Comparison of ENCODE assay signal across 14 cellular contexts in genomic region chr5:180396931-180397330, GRCh38. TPM values are rescaled to one million over a fixed set of nuclear protein-coding genes. Genes with fewer than 3 reads are reported as not detected.
DNase-seq lines count a peak whose midpoint lies in the region; TF ChIP-seq lines count a peak whose summit lies in the region.
"Had no signal": no experiment of that assay in that cellular context is flagged by ENCODE, and none has a peak within 500 bp of the region (broad histone marks: within the 10 kb centered on the region; RNA-seq: fewer than 3 reads in every experiment).

No MANE protein-coding gene starts in this region.

- DNase-seq in Ammon's horn (ENCODE audit: low spot score), result peak; percentile 23
- peak; percentile 3 for DNase-seq in HEK293T (ENCODE audit: extremely low spot score)
- peak; percentile 67 for DNase-seq in cerebellum (ENCODE audit: low spot score)
- DNase-seq in pons (ENCODE audit: low spot score), result peak; percentile 9
- DNase-seq in HuH-7 (ENCODE audit: low spot score), result no peak
- no peak for DNase-seq in COR-L47 (lab: John Stamatoyannopoulos, UW)
- DNase-seq in RPMI8226, result no peak
- DNase-seq: AML-193; CD4-positive, CD25-positive, alpha-beta regulatory T cell; DMS53; NCI-H1105; NCI-H1694; NCI-H345; PC-3 had no signal

- POLR2A ChIA-PET in HEK293T (lab: Yijun Ruan, JAX), result no interaction called here

- CTCF ChIA-PET in HEK293T (lab: Yijun Ruan, JAX), result no interaction called here

TF ChIP-seq in HEK293T, 16 proteins besides CTCF, POLR2A, EP300 and RAD21:
- TF ChIP-seq SP1 (IDR thresholded peaks at IDR 0.05) (no peak), LEF1 (IDR thresholded peaks at IDR 0.05; ENCODE audit: borderline replicate concordance) (no peak), NFRKB (IDR thresholded peaks at IDR 0.05) (no peak), PKNOX1 (IDR thresholded peaks at IDR 0.05) (no peak), FOXK2 (IDR thresholded peaks at IDR 0.05) (no peak), SUZ12 (IDR thresholded peaks at IDR 0.05) (no peak), BHLHE40 (IDR thresholded peaks at IDR 0.05; ENCODE audit: borderline replicate concordance) (no peak), HDGF (IDR thresholded peaks at IDR 0.05; ENCODE audit: borderline replicate concordance) (no peak), L3MBTL2 (conservative IDR thresholded peaks at IDR 0.05) (no peak), FOXA1 (IDR thresholded peaks at IDR 0.05) (no peak), FOXM1 (IDR thresholded peaks at IDR 0.05; ENCODE audit: borderline replicate concordance) (no peak), ZNF384 (IDR thresholded peaks at IDR 0.05) (no peak), ELF4 (IDR thresholded peaks at IDR 0.05) (no peak)

RNA-seq across cellular contexts. Expression of gene GFPT2, which starts 43.8 kb away (rescaled TPM):
- total RNA-seq in cerebellum, result 38.2 TPM
- total RNA-seq: CD4-positive, CD25-positive, alpha-beta regulatory T cell had no signal

Comparison
In these comparisons a context has a peak if more than half of its experiments do, and no peak if none do; other contexts are left out.
1. DNase-seq: peak in Ammon's horn (single experiment), HEK293T (single experiment), cerebellum (single experiment) and pons (single experiment); none in HuH-7 (single experiment), COR-L47 (single experiment) and RPMI8226 (single experiment).